20 cellular contexts compared by ENCODE assay signal in the genomic region with DNA sequence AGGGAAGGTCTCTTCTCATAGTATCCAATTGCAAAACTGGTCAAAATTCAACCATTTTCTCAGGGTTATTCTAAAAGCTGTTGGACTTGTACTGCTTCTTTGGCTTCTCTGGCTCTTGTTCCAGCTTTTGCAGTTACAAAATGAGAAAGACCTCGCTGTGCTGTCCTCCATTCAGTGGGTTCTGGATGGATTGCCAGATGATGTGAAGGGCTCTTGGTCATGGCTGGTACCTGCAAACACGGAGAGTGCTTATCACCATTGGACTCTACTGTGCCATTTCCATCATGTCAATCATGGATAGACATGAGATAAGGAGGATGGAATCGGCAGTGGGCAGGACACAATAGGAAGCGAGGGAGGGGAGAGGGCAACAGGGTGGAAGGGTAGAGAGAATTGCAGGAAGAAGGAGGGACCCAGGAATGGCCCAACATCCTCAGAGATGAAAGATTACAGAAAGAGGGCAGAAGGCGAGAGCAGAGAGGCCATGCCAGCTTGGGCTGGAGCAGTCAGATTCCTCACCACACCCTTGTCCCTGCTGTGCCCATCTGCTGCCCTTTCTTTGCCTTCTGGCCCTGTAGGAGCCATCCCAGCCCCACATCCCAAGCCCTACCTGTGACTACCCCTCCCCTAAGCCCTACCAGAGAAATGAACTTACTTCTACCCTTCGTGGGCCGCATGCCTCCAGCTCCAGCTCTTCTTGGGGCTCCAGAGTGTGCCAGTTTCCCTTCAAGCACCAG.
"Had no signal": no experiment of that assay in that cellular context is flagged by ENCODE, and none has a peak within 500 bp of the region (broad histone marks: within the 10 kb centered on the region; RNA-seq: fewer than 3 reads in every experiment).

No MANE protein-coding gene starts in this region.

- H3K9me3 ChIP-seq: breast epithelium, mucosa of descending colon, ovary, right lobe of liver, transverse colon had no signal

- ATAC-seq: activated naive CD4-positive, alpha-beta T cell treated with anti-CD3 and anti-CD28 coated beads, Interleukin-2, amount 50 U/mL, for 72 hours; activated T-cell treated with anti-CD3 and anti-CD28 coated beads, Interleukin-2, amount 50 U/mL, for 72 hours; mucosa of descending colon had no signal

- H3K27ac ChIP-seq: breast epithelium, epithelial cell of prostate, ovary, right lobe of liver, transverse colon, VCaP had no signal

- DNase-seq: activated CD4-positive, alpha-beta T cell treated with anti-CD3 and anti-CD28 coated beads for 4 hours; activated CD4-positive, alpha-beta T cell treated with anti-CD3 and anti-CD28 coated beads, Interleukin-2, amount 50 U/mL, for 4 hours; activated naive CD4-positive, alpha-beta T cell; activated T-cell treated with anti-CD3 and anti-CD28 coated beads for 4 hours; activated T-cell treated with anti-CD3 and anti-CD28 coated beads, Interleukin-2, amount 50 U/mL, for 72 hours; central memory CD4-positive, alpha-beta T cell; dermis blood vessel endothelial cell; effector CD4-positive, alpha-beta T cell; kidney glomerular epithelial cell; mucosa of descending colon; ovary; right lobe of liver; stimulated activated CD4-positive, alpha-beta T cell treated with anti-CD3 and anti-CD28 coated beads, Interleukin-2, amount 100 ng/mL, for 48 hours; stimulated activated naive CD4-positive, alpha-beta T cell treated with Interleukin-2 at 50 U/mL for 16 hours; T-helper 9 cell; transverse colon had no signal

- H3K27me3 ChIP-seq: breast epithelium, ovary, right lobe of liver, transverse colon had no signal

- H3K4me3 ChIP-seq: breast epithelium, mucosa of descending colon, ovary, right lobe of liver, transverse colon had no signal

- H3K36me3 ChIP-seq: breast epithelium, ovary, right lobe of liver, transverse colon had no signal

- H3K4me1 ChIP-seq: breast epithelium, right lobe of liver, transverse colon had no signal
